In the genomic region with DNA sequence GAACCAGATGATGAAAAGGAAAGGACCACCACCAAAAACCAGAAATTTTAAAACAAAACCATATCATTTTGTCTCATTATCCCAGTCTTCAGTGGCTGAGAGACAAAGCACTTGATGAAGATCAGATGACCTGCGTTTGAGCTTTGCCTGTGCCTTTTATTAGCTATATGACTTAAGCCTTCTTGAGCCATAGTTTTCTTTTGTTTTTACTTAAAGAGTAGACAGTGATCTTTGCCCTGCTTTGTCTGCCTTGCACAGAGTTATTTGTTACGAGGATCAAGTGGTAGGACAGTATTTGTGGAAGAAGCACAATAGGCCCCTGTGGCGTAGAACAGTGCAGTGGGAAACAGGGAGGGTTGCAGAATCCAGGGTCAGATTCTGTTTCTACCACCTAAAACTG, we compare ENCODE assay signal across 26 cellular contexts.
"Had no signal": no experiment of that assay in that cellular context is flagged by ENCODE, and none has a peak within 500 bp of the region (broad histone marks: within the 10 kb centered on the region; RNA-seq: fewer than 3 reads in every experiment).

No MANE protein-coding gene starts in this region.

- ATAC-seq: K562 had no signal

- H3K27me3 ChIP-seq: SJSA1 had no signal

- DNase-seq: Kasumi-1, MM.1S, NCI-H1092 treated with DMSO at 0.1 percent for 48 hours, NCI-H1417, NCI-H1436 treated with DMSO at 0.1 percent for 48 hours, NCI-H1694, NCI-H187 treated with DMSO at 0.1 percent for 48 hours, NCI-H2029 treated with DMSO at 0.1 percent for 48 hours, NCI-H2171, NCI-H226, NCI-H446, NCI-H510A, NCI-H524 treated with DMSO at 0.1 percent for 48 hours, NCI-H69, NCI-H774, Right ventricle myocardium superior, RPMI8226, SIG-M5, SK-N-SH, SW 1271 had no signal

- H3K36me3 ChIP-seq: SJSA1 had no signal

- H3K4me1 ChIP-seq: SJSA1 had no signal

- H3K9ac ChIP-seq: KMS-11, SK-N-SH had no signal

- FAIRE-seq: HTR-8/SVneo, K562, RCC 7860 had no signal

- H3K4me3 ChIP-seq: K562, SJSA1 had no signal

- H3K9me3 ChIP-seq: SJSA1, SK-N-SH had no signal

- H3K27ac ChIP-seq: HL-60, KMS-11, SJSA1 had no signal

- H3K4me2 ChIP-seq: KMS-11, SK-N-SH had no signal
